ENCODE assay signal across 8 cellular contexts in the genomic region with DNA sequence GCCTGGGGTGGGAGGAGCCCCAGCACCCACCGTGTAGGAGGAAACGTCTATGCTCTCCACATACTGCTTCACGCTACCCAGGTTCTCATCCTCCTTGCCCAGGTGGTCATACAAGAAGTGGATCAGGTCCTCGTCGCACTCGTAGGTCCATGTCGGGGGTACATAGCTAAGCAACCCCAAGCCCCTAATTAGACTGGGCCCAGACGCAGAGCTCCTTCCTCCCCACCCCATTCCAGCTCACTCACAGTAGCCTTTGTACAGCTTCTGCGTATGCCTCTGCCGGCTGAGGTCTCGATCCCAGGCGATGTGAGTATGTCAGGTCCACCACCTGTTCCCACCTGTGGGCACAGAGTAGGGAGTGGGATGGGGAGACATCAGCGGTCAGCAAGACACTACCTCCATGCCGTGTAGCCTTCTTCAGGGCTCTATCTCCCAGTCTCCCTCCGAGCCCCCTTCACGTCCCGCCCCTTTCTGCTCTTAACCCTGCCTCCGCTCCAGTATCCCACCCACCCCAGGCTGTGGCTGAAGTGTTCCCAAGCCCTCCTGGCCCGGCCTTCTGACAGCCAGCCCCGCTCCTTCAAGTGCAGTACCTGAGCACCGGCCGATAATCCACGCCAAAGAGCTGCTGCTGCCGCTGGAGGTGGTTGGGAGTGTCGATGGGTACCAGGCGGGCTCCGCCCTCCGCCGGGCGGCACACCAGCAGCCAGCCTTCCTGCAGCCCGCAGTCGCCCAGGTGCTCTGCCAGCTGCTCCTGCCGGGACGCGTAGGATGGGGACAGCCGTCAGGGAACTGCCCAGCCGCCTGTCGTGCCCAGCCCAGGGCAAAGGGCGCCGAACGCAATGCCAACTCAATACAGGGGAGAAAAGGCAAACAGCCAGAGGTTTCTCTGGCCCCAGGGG. TPM values are rescaled to one million over a fixed set of nuclear protein-coding genes. Genes with fewer than 3 reads are reported as not detected.
DNase-seq lines count a peak whose midpoint lies in the region; ATAC-seq and TF ChIP-seq lines count a peak whose summit lies in the region.

No MANE protein-coding gene starts in this region.

- H3K27me3 Mint-ChIP-seq in Caco-2 (ENCODE audit: insufficient read depth, unreplicated experiment) (no peaks in the 10 kb centered on the region), activated B cell treated with CpG ODN at 0.5 μM for 24 hours (no peaks in the 10 kb centered on the region), nephron (ENCODE audit: low read depth) (no peaks in the 10 kb centered on the region)

- H3K4me1 Mint-ChIP-seq in Caco-2 (ENCODE audit: low read depth, unreplicated experiment) (no peaks in the 10 kb centered on the region), activated B cell treated with CpG ODN at 0.5 μM for 24 hours (peaks cover 43% of the 10 kb centered on the region), nephron (peaks cover 26% of the 10 kb centered on the region)

- ATAC-seq in activated B cell treated with CpG ODN at 0.5 μM for 24 hours (ENCODE audit: low read depth) = no peak
- ATAC-seq in esophagus mucosa = peak; percentile 52
- no peak for ATAC-seq in HG03354 (IDR thresholded peaks at IDR 0.05; ENCODE audit: poor library complexity, severe bottlenecking, unreplicated experiment)
- no peak for ATAC-seq in HG02981 (IDR thresholded peaks at IDR 0.05; ENCODE audit: unreplicated experiment)

- peak overlapping the region; percentile 62 for H3K4me3 ChIP-seq in Caco-2 (ENCODE audit: low read depth, low read length)

- POLR2A ChIA-PET in Caco-2 (lab: Charles Lee) = interaction anchor here (0.6 to 3.0 kb wide), 6 partner anchors 7 to 490 kb away, joined by 4 to 15 read pairs (median 8); a partner anchor contains a TSS
- POLR2A ChIA-PET in activated B cell treated with CpG ODN at 0.5 μM for 24 hours (lab: Charles Lee) = interaction anchor here (0.6 to 7.9 kb wide), 27 partner anchors 21 to 676 kb away, joined by 3 to 156 read pairs (median 8); a partner anchor contains a TSS

- intact Hi-C loops in Caco-2 (cut with micrococcal nuclease; ENCODE audit: unreplicated experiment) (loop anchor here (2.0 to 10.0 kb wide), 5 partner anchors 167 to 565 kb away; a partner anchor contains a TSS), activated B cell treated with CpG ODN at 0.5 μM for 24 hours (cut with micrococcal nuclease) (loop anchor here (2.0 to 5.0 kb wide), 5 partner anchors 197 to 872 kb away; a partner anchor contains a TSS)

- H3K36me3 ChIP-seq in Caco-2 (ENCODE audit: control insufficient read depth, insufficient read depth, low read length) (no peaks in the 10 kb centered on the region), KOPT-K1 (ENCODE audit: insufficient read depth, low read length) (peaks cover 51% of the 10 kb centered on the region)

- H3K9me3 Mint-ChIP-seq in Caco-2 (ENCODE audit: unreplicated experiment) (no peaks in the 10 kb centered on the region), activated B cell treated with CpG ODN at 0.5 μM for 24 hours (no peaks in the 10 kb centered on the region), nephron (no peaks in the 10 kb centered on the region)

- H3K27ac Mint-ChIP-seq in Caco-2 (ENCODE audit: unreplicated experiment) (peak overlapping the region; percentile 59), activated B cell treated with CpG ODN at 0.5 μM for 24 hours (peak overlapping the region; percentile 18), nephron (no peak overlapping the region)

- H3K36me3 Mint-ChIP-seq in Caco-2 (ENCODE audit: insufficient read depth, unreplicated experiment) (peaks cover 15% of the 10 kb centered on the region), activated B cell treated with CpG ODN at 0.5 μM for 24 hours (ENCODE audit: low read depth) (peaks cover 61% of the 10 kb centered on the region), nephron (ENCODE audit: low read depth) (peaks cover 30% of the 10 kb centered on the region)

- H3K4me3 Mint-ChIP-seq in Caco-2 (ENCODE audit: unreplicated experiment) = peak overlapping the region; percentile 71
- peak overlapping the region; percentile 84 for H3K4me3 Mint-ChIP-seq in activated B cell treated with CpG ODN at 0.5 μM for 24 hours
- H3K4me3 Mint-ChIP-seq in nephron = peak overlapping the region; percentile 87 to 88 (median 87)

- CTCF ChIA-PET in Caco-2 (lab: Charles Lee) = interaction anchor here (0.6 to 2.9 kb wide), 4 partner anchors 219 to 293 kb away, joined by 4 to 20 read pairs (median 7); no protein-coding TSS in a partner anchor
- CTCF ChIA-PET in activated B cell treated with CpG ODN at 0.5 μM for 24 hours (lab: Charles Lee) = interaction anchor here (0.6 to 10.9 kb wide), 10 partner anchors 24 to 483 kb away, joined by 3 to 227 read pairs (median 10); a partner anchor contains a TSS

- no peaks in the 10 kb centered on the region for H3K9me3 ChIP-seq in Caco-2
- H3K9me3 ChIP-seq in KOPT-K1 (ENCODE audit: insufficient read depth, low read length, poor library complexity, severe bottlenecking) = no peaks in the 10 kb centered on the region

- H3K4me1 ChIP-seq in Caco-2 = peaks cover 4% of the 10 kb centered on the region; the same call in 1 of the 2 replicates

- no peaks in the 10 kb centered on the region for H3K27me3 ChIP-seq in Caco-2 (replicated peaks; ENCODE audit: control insufficient read depth, insufficient read depth, low read length)

- no TSS peak for BruUV-seq in Caco-2 (replicated peaks; lab: Mats Ljungman, UMichigan)

- H3K27ac ChIP-seq in KOPT-K1 (ENCODE audit: low read depth, low read length, poor library complexity, severe bottlenecking) = peak overlapping the region; percentile 51

- no peak for DNase-seq in Caco-2
- DNase-seq in activated B cell treated with CpG ODN at 0.5 μM for 24 hours = no peak
- no peak for DNase-seq in COLO829 (ENCODE audit: low spot score)

- no peak for TF ChIP-seq CTCF in Caco-2 (IDR thresholded peaks at IDR 0.05; ENCODE audit: insufficient read depth in 1 of 2, low read depth in 1 of 2, low read length in 1 of 2, severe bottlenecking in 1 of 2, unreplicated experiment in 1 of 2)
- TF ChIP-seq CTCF in activated B cell treated with CpG ODN at 0.5 μM for 24 hours (IDR thresholded peaks at IDR 0.05) = no peak
- no peak for TF ChIP-seq CTCF in nephron (IDR thresholded peaks at IDR 0.05; ENCODE audit: unreplicated experiment in 3 of 3)

RNA-seq across cellular contexts. Expression of a gene that starts 0.9 kb away (rescaled TPM):
- total RNA-seq in Caco-2 (2022) = 28.8 and 29.4 TPM in 2 replicates
- 40.3 and 49.9 TPM in 2 replicates for total RNA-seq in activated B cell treated with CpG ODN at 0.5 μM for 24 hours
- 22.6 TPM for total RNA-seq in esophagus mucosa

RNA-seq across cellular contexts. Expression of a gene that starts 1.8 kb away (rescaled TPM):
- total RNA-seq in Caco-2 (2022) (44.8 and 54.3 TPM in 2 replicates), activated B cell treated with CpG ODN at 0.5 μM for 24 hours (60.3 and 64.9 TPM in 2 replicates), esophagus mucosa (47.5 TPM)

RNA-seq across cellular contexts. Expression of a gene that starts 23.8 kb away (rescaled TPM):
- total RNA-seq in Caco-2 (2022) (22.5 and 24.3 TPM in 2 replicates), activated B cell treated with CpG ODN at 0.5 μM for 24 hours (21.2 and 26.6 TPM in 2 replicates), esophagus mucosa (22.0 TPM)

Comparison
In these comparisons a context has a peak if more than half of its experiments do, and no peak if none do; other contexts are left out.
1. H3K27ac Mint-ChIP-seq: peak in Caco-2 (single experiment) and activated B cell treated with CpG ODN at 0.5 μM for 24 hours (single experiment); none in nephron (0 of 3).
2. Peak in every context shown above with its lines, with median percentiles within 50 percentile points of each other: H3K4me3 Mint-ChIP-seq.